ENCODE assay signal across 29 cellular contexts in genomic region chr14:101654051-101654450, GRCh38.
"Had no signal": no experiment of that assay in that cellular context is flagged by ENCODE, and none has a peak within 500 bp of the region (broad histone marks: within the 10 kb centered on the region; RNA-seq: fewer than 3 reads in every experiment).

No MANE protein-coding gene starts in this region.

- H3K9me3 ChIP-seq: ascending aorta, breast epithelium had no signal

- H3K36me3 Mint-ChIP-seq: activated naive CD8-positive, alpha-beta T cell treated with anti-CD3 and anti-CD28 coated beads for 36 hours; brain had no signal

- ATAC-seq: activated CD4-positive, CD25-positive, alpha-beta regulatory T cell treated with anti-CD3 and anti-CD28 coated beads, Interleukin-2, amount 50 U/mL, for 24 hours; activated CD8-positive, alpha-beta T cell treated with anti-CD3 and anti-CD28 coated beads for 36 hours; activated naive CD8-positive, alpha-beta T cell treated with anti-CD3 and anti-CD28 coated beads, Interleukin-2, amount 50 U/mL, for 24 hours; activated T-cell treated with anti-CD3 and anti-CD28 coated beads, Interleukin-2, amount 50 U/mL, for 4 hours; activated T-helper 17 cell treated with anti-CD3 and anti-CD28 coated beads, Interleukin-2, amount 50 U/mL, for 72 hours; esophagus mucosa had no signal

- H3K4me3 ChIP-seq: ascending aorta, breast epithelium, cardiac muscle cell, coronary artery, dorsolateral prefrontal cortex had no signal

- H3K36me3 ChIP-seq: ascending aorta, breast epithelium, cardiac muscle cell had no signal

- H3K4me1 Mint-ChIP-seq: activated B cell treated with CpG ODN at 0.5 μM for 24 hours; activated naive CD4-positive, alpha-beta T cell treated with anti-CD3 and anti-CD28 coated beads, Interleukin-2, amount 50 U/mL, for 24 hours; activated naive CD8-positive, alpha-beta T cell treated with anti-CD3 and anti-CD28 coated beads, Interleukin-2, amount 50 U/mL, for 24 hours; activated T-helper 17 cell treated with anti-CD3 and anti-CD28 coated beads, Interleukin-2, amount 50 U/mL, for 72 hours; brain; endodermal cell had no signal

- H3K4me3 Mint-ChIP-seq: activated B cell treated with CpG ODN at 0.5 μM for 24 hours; activated CD8-positive, alpha-beta T cell treated with anti-CD3 and anti-CD28 coated beads for 36 hours; activated naive CD4-positive, alpha-beta T cell treated with anti-CD3 and anti-CD28 coated beads for 36 hours; activated naive CD4-positive, alpha-beta T cell treated with anti-CD3 and anti-CD28 coated beads, Interleukin-2, amount 50 U/mL, for 24 hours; activated naive CD8-positive, alpha-beta T cell treated with anti-CD3 and anti-CD28 coated beads for 36 hours; activated naive CD8-positive, alpha-beta T cell treated with anti-CD3 and anti-CD28 coated beads, Interleukin-2, amount 50 U/mL, for 24 hours; activated T-cell treated with anti-CD3 and anti-CD28 coated beads, Interleukin-2, amount 50 U/mL, for 4 hours; activated T-helper 17 cell treated with anti-CD3 and anti-CD28 coated beads, Interleukin-2, amount 50 U/mL, for 72 hours; brain; dendritic cell treated with granulocyte-macrophage colony-stimulating factor and Interleukin-4, amounts not matched to agents 40 ng/mL and 50 ng/mL, for 4 days; endodermal cell had no signal

- DNase-seq: activated B cell treated with CpG ODN at 0.5 μM for 24 hours; activated CD4-positive, alpha-beta T cell treated with anti-CD3 and anti-CD28 coated beads for 48 hours; activated CD4-positive, alpha-beta T cell treated with anti-CD3 and anti-CD28 coated beads, Interleukin-2, amount 50 U/mL, for 1 hour; activated CD4-positive, alpha-beta T cell treated with anti-CD3 and anti-CD28 coated beads, Interleukin-2, amount 50 U/mL, for 48 hours; activated CD8-positive, alpha-beta memory T cell treated with anti-CD3 and anti-CD28 coated beads for 24 hours; activated CD8-positive, alpha-beta T cell treated with anti-CD3 and anti-CD28 coated beads for 36 hours; activated effector memory CD4-positive, alpha-beta T cell treated with anti-CD3 and anti-CD28 coated beads, Interleukin-2, amount 50 U/mL, for 16 hours; activated naive CD4-positive, alpha-beta T cell treated with anti-CD3 and anti-CD28 coated beads for 36 hours; activated naive CD8-positive, alpha-beta T cell treated with anti-CD3 and anti-CD28 coated beads for 36 hours; activated naive CD8-positive, alpha-beta T cell treated with anti-CD3 and anti-CD28 coated beads, Interleukin-2, amount 50 U/mL, for 24 hours; activated T-cell treated with anti-CD3 and anti-CD28 coated beads, Interleukin-2, amount 50 U/mL, for 4 hours; central memory CD4-positive, alpha-beta T cell; dorsolateral prefrontal cortex; effector memory CD4-positive, alpha-beta T cell; endodermal cell; foreskin fibroblast; head of caudate nucleus; T-helper 2 cell had no signal

- H3K27ac Mint-ChIP-seq: activated B cell treated with CpG ODN at 0.5 μM for 24 hours; activated CD8-positive, alpha-beta T cell treated with anti-CD3 and anti-CD28 coated beads for 36 hours; activated naive CD4-positive, alpha-beta T cell treated with anti-CD3 and anti-CD28 coated beads for 36 hours; activated naive CD4-positive, alpha-beta T cell treated with anti-CD3 and anti-CD28 coated beads, Interleukin-2, amount 50 U/mL, for 24 hours; activated naive CD8-positive, alpha-beta T cell treated with anti-CD3 and anti-CD28 coated beads for 36 hours; activated naive CD8-positive, alpha-beta T cell treated with anti-CD3 and anti-CD28 coated beads, Interleukin-2, amount 50 U/mL, for 24 hours; activated T-helper 17 cell treated with anti-CD3 and anti-CD28 coated beads, Interleukin-2, amount 50 U/mL, for 72 hours; dendritic cell treated with granulocyte-macrophage colony-stimulating factor and Interleukin-4, amounts not matched to agents 40 ng/mL and 50 ng/mL, for 4 days; endodermal cell had no signal

- H3K27me3 ChIP-seq: ascending aorta, breast epithelium had no signal

- H3K27ac ChIP-seq: ascending aorta, breast epithelium, cardiac muscle cell, coronary artery, dorsolateral prefrontal cortex, VCaP had no signal

- H3K9me3 Mint-ChIP-seq: activated T-helper 17 cell treated with anti-CD3 and anti-CD28 coated beads, Interleukin-2, amount 50 U/mL, for 72 hours had no signal

- H3K4me1 ChIP-seq: ascending aorta, breast epithelium had no signal
